Comparison of ENCODE assay signal across 14 cellular contexts in the genomic region with DNA sequence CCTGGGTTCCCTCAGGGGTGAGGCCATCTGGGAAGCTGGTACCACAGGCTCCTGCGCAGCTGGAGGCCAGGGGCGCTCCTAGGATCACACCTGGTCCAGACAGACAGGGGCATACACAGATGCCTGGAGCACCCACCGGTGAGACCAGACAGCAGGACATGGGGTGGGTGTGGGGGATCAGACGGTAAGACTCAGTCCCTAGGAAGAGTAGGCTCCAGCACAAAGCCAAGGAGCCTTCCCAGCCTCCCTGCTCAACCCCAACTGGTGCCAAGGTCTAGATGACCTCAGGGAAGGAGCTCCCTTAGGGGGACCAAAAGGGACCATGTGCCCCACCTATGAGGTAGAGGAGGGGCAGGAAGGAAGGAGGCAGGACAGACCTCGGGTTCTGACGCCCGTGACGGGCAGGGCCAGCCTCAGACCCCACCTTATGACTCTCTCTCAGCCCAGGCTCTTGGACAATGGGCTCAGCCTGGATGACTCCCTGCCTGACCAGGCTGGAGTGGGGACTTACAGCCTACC. TPM values are rescaled to one million over a fixed set of nuclear protein-coding genes. Genes with fewer than 3 reads are reported as not detected.
"Had no signal": no experiment of that assay in that cellular context is flagged by ENCODE, and none has a peak within 500 bp of the region (broad histone marks: within the 10 kb centered on the region; RNA-seq: fewer than 3 reads in every experiment).

No MANE protein-coding gene starts in this region.

- DNase-seq: activated CD4-positive, alpha-beta T cell treated with anti-CD3 and anti-CD28 coated beads for 1 hour; activated CD4-positive, alpha-beta T cell treated with anti-CD3 and anti-CD28 coated beads, Interleukin-2, amount 50 U/mL, for 48 hours; activated CD8-positive, alpha-beta memory T cell treated with anti-CD3 and anti-CD28 coated beads, Interleukin-2, amount 10 ng/mL, durations not matched to agents 7 days and 5 days; activated naive CD4-positive, alpha-beta T cell; colonic mucosa; foreskin melanocyte; head of caudate nucleus; substantia nigra; SW 1271 had no signal

- H3K4me3 Mint-ChIP-seq: activated CD8-positive, alpha-beta memory T cell treated with anti-CD3 and anti-CD28 coated beads, Interleukin-2, amount 10 ng/mL, durations not matched to agents 7 days and 5 days had no signal

- H3K4me3 ChIP-seq: colonic mucosa had no signal

- H3K9me3 ChIP-seq: colonic mucosa, upper lobe of left lung had no signal

- H3K27ac Mint-ChIP-seq: activated CD8-positive, alpha-beta memory T cell treated with anti-CD3 and anti-CD28 coated beads, Interleukin-2, amount 10 ng/mL, durations not matched to agents 7 days and 5 days had no signal

- H3K27me3 Mint-ChIP-seq: activated CD8-positive, alpha-beta memory T cell treated with anti-CD3 and anti-CD28 coated beads, Interleukin-2, amount 10 ng/mL, durations not matched to agents 7 days and 5 days had no signal

RNA-seq across cellular contexts. Expression of a gene that starts 0.6 kb away (rescaled TPM):
- total RNA-seq: astrocyte, endothelial cell of umbilical vein, mesenteric fat pad, myocyte had no signal

RNA-seq across cellular contexts. Expression of a gene that starts 21.3 kb away (rescaled TPM):
- total RNA-seq: astrocyte, endothelial cell of umbilical vein, myocyte had no signal
